16 cellular contexts compared by ENCODE assay signal in the genomic region with DNA sequence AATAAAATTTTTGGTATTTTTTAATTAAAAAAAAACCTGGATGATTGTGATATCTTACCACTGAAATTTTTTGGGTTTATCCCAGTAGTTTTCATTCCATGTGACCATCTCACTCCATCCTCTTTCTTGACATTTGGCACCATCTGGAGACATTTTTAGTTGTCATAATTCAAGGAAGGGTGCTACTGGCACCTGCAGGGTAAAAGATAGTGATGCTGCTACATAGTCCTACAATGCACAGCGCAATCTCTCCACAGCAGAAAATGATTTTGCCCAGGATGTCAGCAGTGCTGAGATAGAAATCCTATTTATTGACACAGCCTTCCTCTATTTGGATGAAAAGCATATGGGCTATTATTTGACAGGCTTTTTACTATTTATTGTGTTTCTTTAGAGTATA.
A peak's percentile ranks its signal among the peaks of the same experiment; 100 is the strongest.
DNase-seq lines count a peak whose midpoint lies in the region; ATAC-seq, FAIRE-seq and TF ChIP-seq lines count a peak whose summit lies in the region.
"Had no signal": no experiment of that assay in that cellular context is flagged by ENCODE, and none has a peak within 500 bp of the region (broad histone marks: within the 10 kb centered on the region; RNA-seq: fewer than 3 reads in every experiment).

No MANE protein-coding gene starts in this region.

- H3K9me3 ChIP-seq in GM12878 (replicated peaks; ENCODE audit: control insufficient read depth, insufficient read depth, low read length) (peaks cover 5% of the 10 kb centered on the region; the same call in 1 of the 3 replicates), lower lobe of right lung (no peaks in the 10 kb centered on the region)

- no peak overlapping the region for H3K9ac ChIP-seq in GM12878 (ENCODE audit: control insufficient read depth, insufficient read depth, low read length)
- H3K9ac ChIP-seq: BLaER1 treated with 17β-estradiol and CSF1 and Interleukin-3, amounts not matched to agents 10 nM and 100 nM had no signal

- RAD21 ChIA-PET in GM12878 (lab: Charles Lee; ENCODE audit: unreplicated experiment) = interaction anchor here (1.5 to 2.1 kb wide), 2 partner anchors 10 to 70 kb away, joined by 6 to 11 read pairs; no protein-coding TSS in a partner anchor

- H3K4me3 ChIP-seq in LNCaP clone FGC (ENCODE audit: low read depth, low read length) (no peak overlapping the region), GM12878 (no peak overlapping the region), lower lobe of right lung (no peak overlapping the region)
- H3K4me3 ChIP-seq: BLaER1 treated with 17β-estradiol and CSF1 and Interleukin-3, amounts not matched to agents 10 nM and 100 nM had no signal

- H3K27ac ChIP-seq in GM12878 (ENCODE audit: control insufficient read depth, insufficient read depth) (no peak overlapping the region), lower lobe of right lung (no peak overlapping the region)
- H3K27ac ChIP-seq: BLaER1 treated with 17β-estradiol and CSF1 and Interleukin-3, amounts not matched to agents 10 nM and 100 nM had no signal

- intact Hi-C loops in GM12878 (cut with micrococcal nuclease; ENCODE audit: unreplicated experiment) (no loop called here), lower lobe of right lung (cut with DNase I) (loop anchor here (10.0 kb wide), 1 partner anchor 65 kb away; no protein-coding TSS in a partner anchor)

- no peak overlapping the region for H3K4me2 ChIP-seq in GM12878 (ENCODE audit: control insufficient read depth, insufficient read depth)
- H3K4me2 ChIP-seq: BLaER1 treated with 17β-estradiol and CSF1 and Interleukin-3, amounts not matched to agents 10 nM and 100 nM had no signal

- no peak for FAIRE-seq in GM12878 (lab: Jason Lieb, UNC)
- FAIRE-seq: GM12892 had no signal

- in situ Hi-C loops in GM12878 (cut with MboI) = loop anchor here (10.0 kb wide), 1 partner anchor 345 kb away; no protein-coding TSS in a partner anchor

- no peak for TF ChIP-seq POLR2A in GM12878 (IDR thresholded peaks at IDR 0.05; ENCODE audit: low read depth, low read length)

- H3K79me2 ChIP-seq in GM12878 (ENCODE audit: control insufficient read depth, insufficient read depth, low read length) = no peaks in the 10 kb centered on the region

- peak; percentile 29; the same call in 1 of the 2 replicates for TF ChIP-seq RAD21 in GM12878 (IDR thresholded peaks at IDR 0.05; ENCODE audit: insufficient read depth, low read depth, low read length)

- TF ChIP-seq EP300 in GM12878 (IDR thresholded peaks at IDR 0.05; ENCODE audit: borderline replicate concordance in 1 of 2, control insufficient read depth in 1 of 2, low read depth in 2 of 2, low read length in 2 of 2) = no peak

- peaks cover 10% of the 10 kb centered on the region for H3K4me1 ChIP-seq in GM12878 (ENCODE audit: control insufficient read depth, insufficient read depth, low read length)
- H3K4me1 ChIP-seq in lower lobe of right lung = peaks cover 4% of the 10 kb centered on the region

- DNase-seq in DMS53 (lab: John Stamatoyannopoulos, UW) (peak; percentile 22), DMS53 treated with DMSO at 0.1 percent for 48 hours (lab: John Stamatoyannopoulos, UW; ENCODE audit: unreplicated experiment) (no peak), LNCaP clone FGC (ENCODE audit: low read depth) (no peak), GM12878 (ENCODE audit: low read depth, low spot score) (no peak), midbrain (lab: John Stamatoyannopoulos, UW) (peak; percentile 24), NCI-H1436 (lab: John Stamatoyannopoulos, UW) (no peak), lower lobe of right lung (no peak)
- DNase-seq: Kasumi-1, MV-4-11, NCI-H1436 treated with DMSO at 0.1 percent for 48 hours, NCI-H446 treated with DMSO at 0.1 percent for 48 hours, NCI-H774, SW 1271 had no signal

- ATAC-seq in GM12878 (no peak), lower lobe of right lung (no peak), HG03175 (IDR thresholded peaks at IDR 0.05; ENCODE audit: unreplicated experiment) (no peak)

- WGBS in GM12878 (ENCODE audit: insufficient coverage, insufficient replicate concordance, low lambda C conversion rate, missing lambda C conversion rate) = 94% methylated on average over 1 of the region's 1 CpG

- H4K20me1 ChIP-seq in GM12878 (ENCODE audit: control insufficient read depth, insufficient read depth) = no peaks in the 10 kb centered on the region

- POLR2A ChIA-PET in GM12878 (lab: Charles Lee) = no interaction called here

- SMC1A ChIA-PET in GM12878 (lab: Charles Lee; ENCODE audit: uncharacterized antibody, unreplicated experiment) = interaction anchor here (0.9 to 2.8 kb wide), 4 partner anchors 10 to 70 kb away, joined by 3 to 12 read pairs (median 4); no protein-coding TSS in a partner anchor

- CTCF ChIA-PET in GM12878 (lab: Yijun Ruan, JAX) = interaction anchor here (0.7 to 18.7 kb wide), 6 partner anchors 10 to 371 kb away, joined by 3 to 474 read pairs (median 5); no protein-coding TSS in a partner anchor

- no peaks in the 10 kb centered on the region for H3K27me3 ChIP-seq in GM12878 (replicated peaks in 1 of 2; ENCODE audit: control insufficient read depth in 2 of 2, insufficient read depth in 2 of 2, low read length in 1 of 2)
- no peaks in the 10 kb centered on the region for H3K27me3 ChIP-seq in lower lobe of right lung (ENCODE audit: low read depth)
- H3K27me3 ChIP-seq: BLaER1 treated with 17β-estradiol and CSF1 and Interleukin-3, amounts not matched to agents 10 nM and 100 nM had no signal

- no peak overlapping the region for H2AFZ ChIP-seq in GM12878 (ENCODE audit: control insufficient read depth, low read depth, low read length)

- peak; percentile 25; the same call in 1 of the 2 replicates for TF ChIP-seq CTCF in LNCaP clone FGC (IDR thresholded peaks at IDR 0.05; ENCODE audit: control insufficient read depth, extremely low read depth, insufficient read depth)
- 0 out of 6 replicates have a peak, but pooled peaks of 1 of the 3 experiments have one; percentile 5 for TF ChIP-seq CTCF in GM12878 (IDR thresholded peaks at IDR 0.05 in 2 of 3, conservative IDR thresholded peaks at IDR 0.05 in 1 of 3; ENCODE audit: control insufficient read depth in 2 of 3, extremely low read depth in 1 of 3, insufficient read depth in 1 of 3, low read depth in 3 of 3, low read length in 3 of 3)
- no peak for TF ChIP-seq CTCF in lower lobe of right lung (IDR thresholded peaks at IDR 0.05)

- peaks cover 0 to 6% of the 10 kb centered on the region in 2 experiments; a peak in 1 of 4 replicates for H3K36me3 ChIP-seq in GM12878 (ENCODE audit: control insufficient read depth in 2 of 2, insufficient read depth in 2 of 2, low read length in 1 of 2)
- no peaks in the 10 kb centered on the region for H3K36me3 ChIP-seq in lower lobe of right lung

- no TSS peak for BruUV-seq in GM12878 (replicated peaks; lab: Mats Ljungman, UMichigan)

TF ChIP-seq in GM12878, 131 proteins besides CTCF, POLR2A, EP300 and RAD21:
- TF ChIP-seq, protein P1, sequence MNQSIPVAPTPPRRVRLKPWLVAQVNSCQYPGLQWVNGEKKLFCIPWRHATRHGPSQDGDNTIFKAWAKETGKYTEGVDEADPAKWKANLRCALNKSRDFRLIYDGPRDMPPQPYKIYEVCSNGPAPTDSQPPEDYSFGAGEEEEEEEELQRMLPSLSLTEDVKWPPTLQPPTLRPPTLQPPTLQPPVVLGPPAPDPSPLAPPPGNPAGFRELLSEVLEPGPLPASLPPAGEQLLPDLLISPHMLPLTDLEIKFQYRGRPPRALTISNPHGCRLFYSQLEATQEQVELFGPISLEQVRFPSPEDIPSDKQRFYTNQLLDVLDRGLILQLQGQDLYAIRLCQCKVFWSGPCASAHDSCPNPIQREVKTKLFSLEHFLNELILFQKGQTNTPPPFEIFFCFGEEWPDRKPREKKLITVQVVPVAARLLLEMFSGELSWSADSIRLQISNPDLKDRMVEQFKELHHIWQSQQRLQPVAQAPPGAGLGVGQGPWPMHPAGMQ (IDR thresholded peaks at IDR 0.05; ENCODE audit: borderline replicate concordance) = no peak

Comparison
In these comparisons a context has a peak if more than half of its experiments do, and no peak if none do; other contexts are left out.
1. DNase-seq: peak in DMS53 (single experiment) and midbrain (single experiment); none in DMS53 treated with DMSO at 0.1 percent for 48 hours (single experiment), LNCaP clone FGC (single experiment), GM12878 (single experiment), NCI-H1436 (single experiment) and lower lobe of right lung (single experiment).